In genomic region chr19:49896863-49897621, GRCh38 we compare ENCODE assay signal across 9 cellular contexts. TPM values are rescaled to one million over a fixed set of nuclear protein-coding genes. Genes with fewer than 3 reads are reported as not detected.
DNase-seq lines count a peak whose midpoint lies in the region; ATAC-seq, FAIRE-seq and TF ChIP-seq lines count a peak whose summit lies in the region.
"Had no signal": no experiment of that assay in that cellular context is flagged by ENCODE, and none has a peak within 500 bp of the region (broad histone marks: within the 10 kb centered on the region; RNA-seq: fewer than 3 reads in every experiment).

Gene IL4I1, minus strand, starts transcription at chr19:49896887. Its CDS starts 727 bp downstream, at chr19:49896160.

- H3K27me3 ChIP-seq in H1 (replicated peaks in 1 of 4; ENCODE audit: control insufficient read depth in 3 of 4, extremely low read depth in 1 of 4, insufficient read depth in 3 of 4, low read length in 3 of 4) = 0 out of 7 replicates have a peak, but pooled peaks cover 0 to 3% (median 0%) of the 10 kb centered on the region in 4 experiments

- no peak within 1 kb of the TSS for H3K4me2 ChIP-seq in H1 (ENCODE audit: insufficient read depth in 1 of 2, low read depth in 2 of 2, low read length in 2 of 2)

- 0 out of 2 replicates have a peak within 1 kb of the TSS, but pooled peaks have one; percentile 88 for H2BK15ac ChIP-seq in H1 (ENCODE audit: low read length)

- H3K79me2 ChIP-seq in H1 (ENCODE audit: control insufficient read depth in 1 of 2, insufficient read depth in 2 of 2, low read length in 2 of 2) = no peaks in the 10 kb centered on the region

- 79% methylated on average over 19 of the region's 20 CpGs; no CpG with 5 or more reads in 1 of the 2 experiments for WGBS in H1 (ENCODE audit: extremely low coverage in 1 of 2, insufficient coverage in 1 of 2, insufficient read length in 1 of 2, insufficient replicate concordance in 2 of 2, low coverage in 1 of 2, low lambda C conversion rate in 2 of 2, missing lambda C conversion rate in 1 of 2), 2 experiments

- H3K36me3 ChIP-seq in H1 (ENCODE audit: control insufficient read depth in 2 of 4, insufficient read depth in 4 of 4, low read length in 3 of 4) = no peaks in the 10 kb centered on the region

- no peaks in the 10 kb centered on the region for H3K23me2 ChIP-seq in H1 (ENCODE audit: low read depth, low read length)

- H3K9me3 ChIP-seq in H1 (ENCODE audit: insufficient read depth in 2 of 2, low read depth in 1 of 2, low read length in 1 of 2) = no peaks in the 10 kb centered on the region

- no peak within 1 kb of the TSS for H2BK12ac ChIP-seq in H1 (ENCODE audit: low read depth, low read length)

- no peak within 1 kb of the TSS for H2AFZ ChIP-seq in H1 (ENCODE audit: low read length)

- no peak for TF ChIP-seq RAD21 in H1 (IDR thresholded peaks at IDR 0.05 in 1 of 2, conservative IDR thresholded peaks at IDR 0.05 in 1 of 2; ENCODE audit: low read depth in 2 of 2, low read length in 2 of 2)

- no peak within 1 kb of the TSS for H4K91ac ChIP-seq in H1 (replicated peaks; ENCODE audit: insufficient read length, low read length)

- H4K8ac ChIP-seq in H1 (ENCODE audit: extremely low read depth, insufficient read depth, low read length) = peak within 1 kb of the TSS; percentile 43; the same call in 1 of the 2 replicates

- no peak within 1 kb of the TSS for H2BK120ac ChIP-seq in H1 (replicated peaks; ENCODE audit: low read depth, low read length)

- no peak for TF ChIP-seq POLR2A in H1 (IDR thresholded peaks at IDR 0.05; ENCODE audit: control extremely low read depth in 1 of 2, low read depth in 2 of 2, low read length in 2 of 2)

- DNase-seq in DMS53 (lab: John Stamatoyannopoulos, UW) (peak; percentile 34), DMS53 treated with DMSO at 0.1 percent for 48 hours (lab: John Stamatoyannopoulos, UW; ENCODE audit: unreplicated experiment) (no peak), H1 (ENCODE audit: low read depth in 1 of 2, low spot score in 2 of 2) (no peak), renal cortical epithelial cell (ENCODE audit: low read depth) (peak; percentile 90), SHP77 treated with DMSO at 0.1 percent for 48 hours (lab: John Stamatoyannopoulos, UW) (no peak), NCI-H774 (lab: John Stamatoyannopoulos, UW) (no peak)
- peak; percentile 64 for DNase-seq in activated CD4-positive, CD25-positive, alpha-beta regulatory T cell treated with anti-CD3 and anti-CD28 coated beads, Interleukin-2, amount 50 U/mL, for 72 hours

- peaks cover 0 to 1% of the 10 kb centered on the region in 2 experiments for H4K20me1 ChIP-seq in H1 (replicated peaks in 1 of 2; ENCODE audit: control insufficient read depth in 1 of 2, insufficient read depth in 2 of 2, low read length in 2 of 2)

- H3K4ac ChIP-seq in H1 (replicated peaks; ENCODE audit: insufficient read length, low read depth, low read length) = no peak within 1 kb of the TSS

- H3K27ac ChIP-seq in H1 (ENCODE audit: low read depth, low read length) = no peak within 1 kb of the TSS
- H3K27ac ChIP-seq: 22Rv1 had no signal

- H2BK20ac ChIP-seq in H1 (ENCODE audit: low read length) = no peak within 1 kb of the TSS

- no peak within 1 kb of the TSS for H4K5ac ChIP-seq in H1 (ENCODE audit: insufficient read length, low read depth, low read length)

- H3K9ac ChIP-seq in H1 (replicated peaks in 1 of 4; ENCODE audit: extremely low read depth in 1 of 4, low read depth in 3 of 4, low read length in 3 of 4) = no peak within 1 kb of the TSS

- no peak within 1 kb of the TSS for H3K23ac ChIP-seq in H1 (ENCODE audit: insufficient read length)

- H3K56ac ChIP-seq in H1 (replicated peaks; ENCODE audit: insufficient read length, low read depth, low read length) = no peak within 1 kb of the TSS

- no peak for FAIRE-seq in H1 (lab: Jason Lieb, UNC)

- H3K79me1 ChIP-seq in H1 (ENCODE audit: low read depth, low read length) = no peaks in the 10 kb centered on the region

- H2AK5ac ChIP-seq in H1 (ENCODE audit: low read depth, low read length) = no peak within 1 kb of the TSS

- POLR2A ChIA-PET in H1 (lab: Charles Lee; ENCODE audit: partially characterized antibody) = interaction anchor here (1.0 to 9.5 kb wide), 6 partner anchors 10 to 32 kb away, joined by 3 to 82 read pairs (median 4); partner anchors contain the start of genes ATF5 and NUP62

- no peak for TF ChIP-seq CTCF in H1 (IDR thresholded peaks at IDR 0.05; ENCODE audit: control extremely low read depth in 1 of 3, insufficient read depth in 1 of 3, low read depth in 1 of 3, low read length in 3 of 3)

- CTCF ChIA-PET in H1 (lab: Charles Lee; ENCODE audit: partially characterized antibody) = interaction anchor here (1.1 to 1.4 kb wide), 2 partner anchors 10 to 87 kb away, joined by 3 read pairs; no protein-coding TSS in a partner anchor

- H2BK5ac ChIP-seq in H1 (ENCODE audit: low read depth, low read length) = no peak within 1 kb of the TSS

- H3K18ac ChIP-seq in H1 (ENCODE audit: extremely low read depth, low read length) = no peak within 1 kb of the TSS

- ATAC-seq in HG03439 (IDR thresholded peaks at IDR 0.05; ENCODE audit: unreplicated experiment) = peak; percentile 52

- H3K4me3 ChIP-seq in H1 (ENCODE audit: extremely low read depth in 1 of 4, insufficient read depth in 2 of 4, low read depth in 3 of 4, low read length in 4 of 4) = no peak within 1 kb of the TSS

- no peak within 1 kb of the TSS for H3K14ac ChIP-seq in H1 (ENCODE audit: insufficient read length)

- 0 out of 7 replicates have a peak, but pooled peaks cover 0 to 7% (median 0%) of the 10 kb centered on the region in 4 experiments for H3K4me1 ChIP-seq in H1 (replicated peaks in 1 of 4; ENCODE audit: control insufficient read depth in 3 of 4, insufficient read depth in 4 of 4, low read length in 3 of 4)

- no peak for TF ChIP-seq EP300 in H1 (IDR thresholded peaks at IDR 0.05; ENCODE audit: borderline replicate concordance in 1 of 2, low read depth in 2 of 2, low read length in 2 of 2)

TF ChIP-seq in H1, 55 proteins besides CTCF, POLR2A, EP300 and RAD21:
- TF ChIP-seq SP2 (IDR thresholded peaks at IDR 0.05; ENCODE audit: low read length) (no peak), BRCA1 (IDR thresholded peaks at IDR 0.05; ENCODE audit: low read depth, low read length) (no peak), SUZ12 (IDR thresholded peaks at IDR 0.05; ENCODE audit: low read length) (no peak), GABPA (IDR thresholded peaks at IDR 0.05; ENCODE audit: borderline replicate concordance, insufficient read depth, low read length) (no peak), JUN (IDR thresholded peaks at IDR 0.05; ENCODE audit: low read depth, low read length) (no peak), SIX5 (IDR thresholded peaks at IDR 0.05; ENCODE audit: low read depth, low read length) (no peak), SIRT6 (IDR thresholded peaks at IDR 0.05; ENCODE audit: low read length) (no peak), KDM5A (IDR thresholded peaks at IDR 0.05; ENCODE audit: low read length) (no peak), CREB1 (IDR thresholded peaks at IDR 0.05) (no peak), POLR2AphosphoS5 (IDR thresholded peaks at IDR 0.05; ENCODE audit: low read depth, low read length) (no peak)

RNA-seq across cellular contexts. Expression of gene IL4I1, which starts in this region (rescaled TPM):
- total RNA-seq in H1 (2021; fragmentation: NEBNext Ultra II Directional; extraction: Animal tissue kit (Norgen Biotek cat#: 25700)) = 0.67 and 0.76 TPM in 2 replicates
- polyA plus RNA-seq in H1 (2011; rRNA removed) = 0.30 and 0.41 TPM in 2 replicates
- 0.37 TPM for polyA plus RNA-seq in H1 (2011; cell fraction: cytosol; rRNA removed)
- 0.74 TPM for polyA plus RNA-seq in H1 (2011; cell fraction: nucleus; rRNA removed)
- polyA plus RNA-seq in H1 (2012, experiment 1 of 2) = 0.21 to 0.86 TPM (median 0.43 TPM) in 3 of 4 replicates, not detected in the other
- not detected for polyA plus RNA-seq in H1 (2012, experiment 2 of 2)
- polyA plus RNA-seq in H1 (2013, experiment 1 of 2) = 0.36 TPM
- polyA plus RNA-seq in H1 (2013, experiment 2 of 2) = 0.52 TPM
- 0.15 and 0.54 TPM in 2 replicates for polyA minus RNA-seq in H1 (2011; rRNA and poly(A)+ RNA removed)
- polyA minus RNA-seq in H1 (2011; cell fraction: cytosol; rRNA and poly(A)+ RNA removed) = 0.95 TPM
- 1.4 TPM for polyA minus RNA-seq in H1 (2011; cell fraction: nucleus; rRNA and poly(A)+ RNA removed)
- total RNA-seq in renal cortical epithelial cell = 4.9 and 25.7 TPM in 2 replicates

Comparison
In these comparisons a context has a peak if more than half of its experiments do, and no peak if none do; other contexts are left out.
1. DNase-seq: peak in DMS53 (single experiment), activated CD4-positive, CD25-positive, alpha-beta regulatory T cell treated with anti-CD3 and anti-CD28 coated beads, Interleukin-2, amount 50 U/mL, for 72 hours (single experiment) and renal cortical epithelial cell (single experiment); none in DMS53 treated with DMSO at 0.1 percent for 48 hours (single experiment), H1 (0 of 2), SHP77 treated with DMSO at 0.1 percent for 48 hours (single experiment) and NCI-H774 (single experiment).